28 cellular contexts compared by ENCODE assay signal in the genomic region with DNA sequence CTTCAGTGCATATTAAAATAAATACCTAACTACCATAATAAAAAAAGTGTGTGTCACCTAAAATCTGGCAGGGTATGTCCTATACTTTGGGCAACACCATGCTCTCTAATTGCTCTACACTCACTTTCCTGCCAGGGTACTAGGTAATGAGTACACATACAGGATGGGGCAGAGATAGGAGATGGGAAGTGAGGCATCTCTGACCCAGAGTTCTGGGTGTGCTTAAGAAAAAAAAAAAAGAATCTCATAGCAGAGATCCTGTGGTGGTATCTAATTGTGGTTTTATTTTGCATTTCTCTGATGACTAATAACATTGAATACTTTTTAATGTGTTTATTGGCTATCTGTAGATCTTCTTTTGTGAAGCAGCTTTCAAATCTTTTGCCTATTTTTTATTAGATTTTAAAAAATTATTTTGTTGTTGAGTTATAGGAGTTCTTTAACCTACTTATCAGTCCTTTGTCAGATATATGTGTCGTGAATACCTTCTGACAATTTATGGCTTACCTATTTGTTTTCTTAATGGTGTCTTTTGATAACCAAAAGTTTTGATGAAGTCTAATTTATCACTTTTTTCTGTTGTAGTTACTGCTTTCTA.
"Had no signal": no experiment of that assay in that cellular context is flagged by ENCODE, and none has a peak within 500 bp of the region (broad histone marks: within the 10 kb centered on the region; RNA-seq: fewer than 3 reads in every experiment).

No MANE protein-coding gene starts in this region.

- H3K4me1 ChIP-seq: right lobe of liver had no signal

- H3K36me3 ChIP-seq: gastrocnemius medialis, neutrophil, pancreas, right lobe of liver, thoracic aorta, tibial nerve, upper lobe of left lung, uterus had no signal

- H3K9me3 Mint-ChIP-seq: mesothelial cell of epicardium; naive B cell; natural killer cell treated with Interleukin-12 subunit alpha and Interleukin-12 subunit beta and Interleukin-15 and Interleukin-18, amount 100 ng/mL, for 72 hours; neural crest cell; stimulated activated naive B cell treated with anti-CD40 and anti-IgM and Interleukin-4, amounts not matched to agents 10 μg/mL and 1 μg/mL and 100 μg/mL, for 72 hours; stimulated activated naive CD8-positive, alpha-beta T cell treated with anti-CD3 and anti-CD28 coated beads, Interleukin-15, Interleukin-2, amounts not matched to agents 100 ng/mL and 50 ng/mL, for 24 hours had no signal

- H3K4me3 ChIP-seq: coronary artery, gastrocnemius medialis, lung, mucosa of descending colon, pancreas, right lobe of liver, thoracic aorta, tibial nerve, upper lobe of left lung, uterus had no signal

- H3K9me3 ChIP-seq: gastrocnemius medialis, mucosa of descending colon, neutrophil, pancreas, right lobe of liver, thoracic aorta, tibial nerve, upper lobe of left lung, uterus had no signal

- H3K27ac Mint-ChIP-seq: mesothelial cell of epicardium; naive B cell; natural killer cell treated with Interleukin-12 subunit alpha and Interleukin-12 subunit beta and Interleukin-15 and Interleukin-18, amount 100 ng/mL, for 72 hours; stimulated activated naive B cell treated with anti-CD40 and anti-IgM and Interleukin-4, amounts not matched to agents 10 μg/mL and 1 μg/mL and 100 μg/mL, for 72 hours; stimulated activated naive CD8-positive, alpha-beta T cell treated with anti-CD3 and anti-CD28 coated beads, Interleukin-15, Interleukin-2, amounts not matched to agents 100 ng/mL and 50 ng/mL, for 24 hours had no signal

- H3K27me3 Mint-ChIP-seq: naive B cell; natural killer cell treated with Interleukin-12 subunit alpha and Interleukin-12 subunit beta and Interleukin-15 and Interleukin-18, amount 100 ng/mL, for 72 hours; stimulated activated naive B cell treated with anti-CD40 and anti-IgM and Interleukin-4, amounts not matched to agents 10 μg/mL and 1 μg/mL and 100 μg/mL, for 72 hours; stimulated activated naive CD8-positive, alpha-beta T cell treated with anti-CD3 and anti-CD28 coated beads, Interleukin-15, Interleukin-2, amounts not matched to agents 100 ng/mL and 50 ng/mL, for 24 hours had no signal

- H3K36me3 Mint-ChIP-seq: natural killer cell treated with Interleukin-12 subunit alpha and Interleukin-12 subunit beta and Interleukin-15 and Interleukin-18, amount 100 ng/mL, for 72 hours had no signal

- H3K27ac ChIP-seq: coronary artery, gastrocnemius medialis, neutrophil, pancreas, right lobe of liver, thoracic aorta, tibial nerve, upper lobe of left lung, uterus had no signal

- ATAC-seq: gastrocnemius medialis; left lobe of liver; mucosa of descending colon; natural killer cell treated with Interleukin-12 subunit alpha and Interleukin-12 subunit beta and Interleukin-15 and Interleukin-18, amount 100 ng/mL, for 72 hours; pancreas; right lobe of liver; stimulated activated naive B cell treated with anti-CD40 and anti-IgM and Interleukin-4, amounts not matched to agents 10 μg/mL and 1 μg/mL and 100 μg/mL, for 72 hours had no signal

- FAIRE-seq: kidney, small intestine had no signal

- H3K27me3 ChIP-seq: gastrocnemius medialis, neutrophil, pancreas, right lobe of liver, tibial nerve, upper lobe of left lung, uterus had no signal

- DNase-seq: dermis blood vessel endothelial cell; effector memory CD4-positive, alpha-beta T cell; erythroblast; foreskin fibroblast; gastrocnemius medialis; head of caudate nucleus; kidney; mesenchymal stem cell; mucosa of descending colon; naive B cell; pancreas; right lobe of liver; small intestine; stimulated activated CD4-positive, alpha-beta T cell treated with anti-CD3 and anti-CD28 coated beads, Interleukin-15, amount 100 ng/mL, for 24 hours; stimulated activated CD4-positive, alpha-beta T cell treated with anti-CD3 and anti-CD28 coated beads, Interleukin-2, amount 100 ng/mL, for 48 hours; stimulated activated naive B cell treated with anti-CD40 and anti-IgM and Interleukin-4, amounts not matched to agents 10 μg/mL and 1 μg/mL and 100 μg/mL, for 72 hours; upper lobe of left lung; uterus had no signal

- H3K4me3 Mint-ChIP-seq: mesothelial cell of epicardium; naive B cell; natural killer cell treated with Interleukin-12 subunit alpha and Interleukin-12 subunit beta and Interleukin-15 and Interleukin-18, amount 100 ng/mL, for 72 hours; neural crest cell; stimulated activated naive B cell treated with anti-CD40 and anti-IgM and Interleukin-4, amounts not matched to agents 10 μg/mL and 1 μg/mL and 100 μg/mL, for 72 hours; stimulated activated naive CD8-positive, alpha-beta T cell treated with anti-CD3 and anti-CD28 coated beads, Interleukin-15, Interleukin-2, amounts not matched to agents 100 ng/mL and 50 ng/mL, for 24 hours had no signal
